ENCODE assay signal across 8 cellular contexts in the genomic region with DNA sequence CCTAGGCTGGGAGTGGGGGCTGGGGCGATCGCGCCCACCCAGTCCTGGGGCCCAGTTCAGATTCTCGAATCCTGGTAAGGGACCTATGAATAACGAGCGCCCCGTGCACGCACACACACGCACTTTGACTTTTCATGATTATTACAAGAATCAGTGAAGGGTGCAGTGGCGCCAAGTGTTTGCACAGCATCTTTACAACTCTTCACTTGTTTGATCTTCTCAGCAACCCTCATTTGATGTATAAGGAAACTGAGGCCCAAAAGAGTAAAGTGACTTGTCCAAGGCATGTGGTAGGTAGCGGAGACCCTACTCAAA. TPM values are rescaled to one million over a fixed set of nuclear protein-coding genes. Genes with fewer than 3 reads are reported as not detected.
A peak's percentile ranks its signal among the peaks of the same experiment; 100 is the strongest.
DNase-seq lines count a peak whose midpoint lies in the region; ATAC-seq and TF ChIP-seq lines count a peak whose summit lies in the region.

No MANE protein-coding gene starts in this region.

- WGBS in hepatocyte (ENCODE audit: low lambda C conversion rate, missing lambda C conversion rate) = 27% methylated on average over 11 of the region's 11 CpGs

- no peaks in the 10 kb centered on the region for H3K79me2 ChIP-seq in PC-3 (ENCODE audit: low read length)
- H3K79me2 ChIP-seq in hepatocyte = no peaks in the 10 kb centered on the region

- H3K9me3 Mint-ChIP-seq in Caco-2 (ENCODE audit: unreplicated experiment) = no peaks in the 10 kb centered on the region

- H3K4me1 ChIP-seq in Caco-2 (no peaks in the 10 kb centered on the region; the same call in 1 of the 2 replicates), PC-3 (ENCODE audit: insufficient read depth, low read length) (no peaks in the 10 kb centered on the region), hepatocyte (ENCODE audit: insufficient read depth) (no peaks in the 10 kb centered on the region), rectal smooth muscle tissue (ENCODE audit: control insufficient read depth, insufficient read depth, low read length) (peaks cover 5% of the 10 kb centered on the region)

- H3K27ac Mint-ChIP-seq in Caco-2 (ENCODE audit: unreplicated experiment) = no peak overlapping the region

- H2AFZ ChIP-seq in PC-3 (ENCODE audit: low read length) = no peak overlapping the region
- H2AFZ ChIP-seq in hepatocyte = no peak overlapping the region

- H3K9me2 ChIP-seq in PC-3 (replicated peaks; ENCODE audit: low read length) = no peaks in the 10 kb centered on the region
- H3K9me2 ChIP-seq in hepatocyte (replicated peaks; ENCODE audit: insufficient read depth) = no peaks in the 10 kb centered on the region

- no peaks in the 10 kb centered on the region for H3K36me3 ChIP-seq in Caco-2 (ENCODE audit: control insufficient read depth, insufficient read depth, low read length)
- H3K36me3 ChIP-seq in PC-3 (ENCODE audit: low read depth, low read length) = no peaks in the 10 kb centered on the region
- no peaks in the 10 kb centered on the region for H3K36me3 ChIP-seq in hepatocyte (replicated peaks; ENCODE audit: insufficient read depth, low read depth)
- no peaks in the 10 kb centered on the region for H3K36me3 ChIP-seq in rectal smooth muscle tissue (ENCODE audit: control insufficient read depth, insufficient read depth, low read length)

- H3K4me3 ChIP-seq in Caco-2 (ENCODE audit: low read depth, low read length) = peak overlapping the region; percentile 39
- H3K4me3 ChIP-seq in PC-3 (ENCODE audit: low read length) = no peak overlapping the region; the same call in 1 of the 2 replicates
- H3K4me3 ChIP-seq in hepatocyte = no peak overlapping the region
- H3K4me3 ChIP-seq in rectal smooth muscle tissue (ENCODE audit: low read length) = peak overlapping the region; percentile 73

- TF ChIP-seq CTCF in Caco-2 (IDR thresholded peaks at IDR 0.05; ENCODE audit: insufficient read depth in 1 of 2, low read depth in 1 of 2, low read length in 1 of 2, severe bottlenecking in 1 of 2, unreplicated experiment in 1 of 2) (no peak), PC-3 (conservative IDR thresholded peaks at IDR 0.05; ENCODE audit: low read depth, low read length) (no peak), hepatocyte (IDR thresholded peaks at IDR 0.05; ENCODE audit: poor library complexity) (peak; percentile 53), GM10266 (IDR thresholded peaks at IDR 0.05; ENCODE audit: control insufficient read depth, insufficient read depth, low read depth, missing control alignments) (no peak)

- H3K9ac ChIP-seq in PC-3 (ENCODE audit: low read length) (no peak overlapping the region), rectal smooth muscle tissue (ENCODE audit: low read length) (no peak overlapping the region)

- peak overlapping the region; percentile 40 for H3K4me3 Mint-ChIP-seq in Caco-2 (ENCODE audit: unreplicated experiment)

- no peak for ATAC-seq in PC-3
- no peak for ATAC-seq in GM18517 (IDR thresholded peaks at IDR 0.05; ENCODE audit: unreplicated experiment)

- no peak overlapping the region for H3K27ac ChIP-seq in PC-3 (ENCODE audit: low read length)
- H3K27ac ChIP-seq in hepatocyte = no peak overlapping the region
- no peak overlapping the region for H3K27ac ChIP-seq in rectal smooth muscle tissue (ENCODE audit: low read depth, low read length)

- intact Hi-C loops in Caco-2 (cut with micrococcal nuclease; ENCODE audit: unreplicated experiment) = loop anchor here (5.0 kb wide), 2 partner anchors 261 to 484 kb away; a partner anchor contains a TSS
- intact Hi-C loops in PC-3 (cut with micrococcal nuclease) = no loop called here

- CTCF ChIA-PET in Caco-2 (lab: Charles Lee) (interaction anchor here (0.6 to 1.0 kb wide), 9 partner anchors 18 to 841 kb away, joined by 3 to 4 read pairs (median 3); no protein-coding TSS in a partner anchor), PC-3 (lab: Charles Lee) (no interaction called here)

- H4K20me1 ChIP-seq in PC-3 (ENCODE audit: low read length) (no peaks in the 10 kb centered on the region), hepatocyte (ENCODE audit: insufficient read depth, poor library complexity, severe bottlenecking) (no peaks in the 10 kb centered on the region)

- POLR2A ChIA-PET in Caco-2 (lab: Charles Lee) (interaction anchor here (0.6 kb wide), 1 partner anchor 9 kb away, joined by 3 read pairs; no protein-coding TSS in a partner anchor), PC-3 (lab: Charles Lee; ENCODE audit: unreplicated experiment) (no interaction called here)

- H3K27me3 Mint-ChIP-seq in Caco-2 (ENCODE audit: insufficient read depth, unreplicated experiment) = peaks cover 27% of the 10 kb centered on the region

- no peaks in the 10 kb centered on the region for H3K36me3 Mint-ChIP-seq in Caco-2 (ENCODE audit: insufficient read depth, unreplicated experiment)

- BruUV-seq in Caco-2 (replicated peaks; lab: Mats Ljungman, UMichigan) (no TSS peak), PC-3 (replicated peaks; lab: Mats Ljungman, UMichigan) (no TSS peak)

- DNase-seq in Caco-2 = no peak
- no peak for DNase-seq in PC-3
- DNase-seq in hepatocyte (ENCODE audit: low spot score) = no peak
- no peak for DNase-seq in UCSD-AML1 (lab: John Stamatoyannopoulos, UW; ENCODE audit: unreplicated experiment)
- DNase-seq in GM10266 (ENCODE audit: extremely low spot score) = no peak
- no peak for DNase-seq in globus pallidus (ENCODE audit: low spot score)

- H3F3A ChIP-seq in PC-3 (ENCODE audit: low read length, unreplicated experiment) = no peaks in the 10 kb centered on the region

- H3K4me2 ChIP-seq in PC-3 (ENCODE audit: low read length) (peak overlapping the region; percentile 71), hepatocyte (peak overlapping the region; percentile 100)

- H3K9me3 ChIP-seq in Caco-2 (no peaks in the 10 kb centered on the region), PC-3 (ENCODE audit: low read length) (no peaks in the 10 kb centered on the region), hepatocyte (ENCODE audit: low read depth) (no peaks in the 10 kb centered on the region)

- peaks cover 12% of the 10 kb centered on the region for H3K4me1 Mint-ChIP-seq in Caco-2 (ENCODE audit: low read depth, unreplicated experiment)

- H3K27me3 ChIP-seq in Caco-2 (replicated peaks; ENCODE audit: control insufficient read depth, insufficient read depth, low read length) (peaks cover 3% of the 10 kb centered on the region; the same call in 1 of the 2 replicates), PC-3 (ENCODE audit: low read length) (peaks cover 26% of the 10 kb centered on the region; the same call in 1 of the 2 replicates), hepatocyte (peaks cover 65% of the 10 kb centered on the region), rectal smooth muscle tissue (ENCODE audit: control insufficient read depth, insufficient read depth, low read length) (peaks cover 15% of the 10 kb centered on the region)

RNA-seq across cellular contexts. Expression of a gene that starts 0.9 kb away (rescaled TPM):
- total RNA-seq in Caco-2 (2022) (not detected in 2 replicates), PC-3 (2014; rRNA removed) (not detected in 2 replicates), hepatocyte (0.12 and 0.33 TPM in 2 replicates)
- 0.47 and 0.54 TPM in 2 replicates for polyA plus RNA-seq in hepatocyte

Comparison
In these comparisons a context has a peak if more than half of its experiments do, and no peak if none do; other contexts are left out.
1. H3K4me3 ChIP-seq: peak in Caco-2 (single experiment) and rectal smooth muscle tissue (single experiment); none in PC-3 (single experiment) and hepatocyte (single experiment).